Comparison of ENCODE assay signal across 8 cellular contexts in genomic region chr9:128550770-128551651, GRCh38. TPM values are rescaled to one million over a fixed set of nuclear protein-coding genes. Genes with fewer than 3 reads are reported as not detected.
DNase-seq lines count a peak whose midpoint lies in the region; ATAC-seq, FAIRE-seq and TF ChIP-seq lines count a peak whose summit lies in the region.

No MANE protein-coding gene starts in this region.

- no peaks in the 10 kb centered on the region for H3K9me3 Mint-ChIP-seq in activated naive CD8-positive, alpha-beta T cell treated with anti-CD3 and anti-CD28 coated beads, Interleukin-2, amount 50 U/mL, for 24 hours
- no peaks in the 10 kb centered on the region for H3K9me3 Mint-ChIP-seq in progenitor cell of endocrine pancreas (ENCODE audit: low read depth)
- H3K9me3 Mint-ChIP-seq in Calu3 (ENCODE audit: low read depth, unreplicated experiment): no peaks in the 10 kb centered on the region

- H3K27me3 Mint-ChIP-seq in activated naive CD8-positive, alpha-beta T cell treated with anti-CD3 and anti-CD28 coated beads, Interleukin-2, amount 50 U/mL, for 24 hours: no peaks in the 10 kb centered on the region
- peaks cover 8% of the 10 kb centered on the region for H3K27me3 Mint-ChIP-seq in progenitor cell of endocrine pancreas
- no peaks in the 10 kb centered on the region for H3K27me3 Mint-ChIP-seq in Calu3 (ENCODE audit: unreplicated experiment)

- FAIRE-seq in frontal cortex (lab: Jason Lieb, UNC): no peak

- intact Hi-C loops in Calu3 (cut with micrococcal nuclease; ENCODE audit: unreplicated experiment): loop anchor here (10.0 kb wide), 1 partner anchor 246 kb away; no protein-coding TSS in a partner anchor

- peaks cover 41% of the 10 kb centered on the region for H3K4me1 ChIP-seq in ACC112 (ENCODE audit: control insufficient read depth, insufficient read depth, low read length, unreplicated experiment)

- peaks cover 31% of the 10 kb centered on the region for H3K4me1 Mint-ChIP-seq in activated naive CD8-positive, alpha-beta T cell treated with anti-CD3 and anti-CD28 coated beads, Interleukin-2, amount 50 U/mL, for 24 hours
- peaks cover 4% of the 10 kb centered on the region for H3K4me1 Mint-ChIP-seq in progenitor cell of endocrine pancreas (ENCODE audit: low read depth)
- H3K4me1 Mint-ChIP-seq in Calu3 (ENCODE audit: low read depth, unreplicated experiment): no peaks in the 10 kb centered on the region

- H3K4me3 ChIP-seq in ACC112 (ENCODE audit: low read depth, low read length) (peak overlapping the region; percentile 75), HL-60 (replicated peaks; ENCODE audit: insufficient read depth, low read length) (no peak overlapping the region)

- TF ChIP-seq CTCF in HL-60 (IDR thresholded peaks at IDR 0.05; ENCODE audit: insufficient read depth, low read length) (no peak), progenitor cell of endocrine pancreas (IDR thresholded peaks at IDR 0.05; ENCODE audit: unreplicated experiment) (no peak), Calu3 (IDR thresholded peaks at IDR 0.05; ENCODE audit: unreplicated experiment) (no peak)

- no peak for DNase-seq in HL-60 (ENCODE audit: low read depth in 1 of 2, low spot score in 1 of 2)
- peak; percentile 3 for DNase-seq in activated naive CD8-positive, alpha-beta T cell treated with anti-CD3 and anti-CD28 coated beads, Interleukin-2, amount 50 U/mL, for 24 hours
- DNase-seq in hepatic stellate cell (ENCODE audit: low spot score): peak; percentile 46
- no peak for DNase-seq in progenitor cell of endocrine pancreas (ENCODE audit: low spot score, unreplicated experiment)
- DNase-seq in Calu3: no peak
- DNase-seq in frontal cortex (ENCODE audit: low spot score in 2 of 2): no peak

- peak overlapping the region; percentile 78 for H3K27ac ChIP-seq in ACC112 (ENCODE audit: low read depth, low read length)
- peak overlapping the region; percentile 59 for H3K27ac ChIP-seq in HL-60 (replicated peaks)

- peak overlapping the region; percentile 25 for H3K4me3 Mint-ChIP-seq in activated naive CD8-positive, alpha-beta T cell treated with anti-CD3 and anti-CD28 coated beads, Interleukin-2, amount 50 U/mL, for 24 hours
- H3K4me3 Mint-ChIP-seq in progenitor cell of endocrine pancreas (ENCODE audit: low read depth) (no peak overlapping the region), Calu3 (ENCODE audit: low read depth, unreplicated experiment) (no peak overlapping the region)

- no peak for ATAC-seq in activated naive CD8-positive, alpha-beta T cell treated with anti-CD3 and anti-CD28 coated beads, Interleukin-2, amount 50 U/mL, for 24 hours
- ATAC-seq in GM18511 (IDR thresholded peaks at IDR 0.05; ENCODE audit: unreplicated experiment): no peak

- H3K79me2 ChIP-seq in ACC112 (ENCODE audit: control insufficient read depth, insufficient read depth, low read length, unreplicated experiment): peaks cover 36% of the 10 kb centered on the region

- no peaks in the 10 kb centered on the region for H3K36me3 Mint-ChIP-seq in activated naive CD8-positive, alpha-beta T cell treated with anti-CD3 and anti-CD28 coated beads, Interleukin-2, amount 50 U/mL, for 24 hours (ENCODE audit: low read depth)
- H3K36me3 Mint-ChIP-seq in progenitor cell of endocrine pancreas (ENCODE audit: insufficient read depth) (no peaks in the 10 kb centered on the region), Calu3 (ENCODE audit: insufficient read depth, unreplicated experiment) (no peaks in the 10 kb centered on the region)

- CTCF ChIA-PET in Calu3 (lab: Charles Lee): interaction anchor here (0.6 to 1.4 kb wide), 2 partner anchors 8 to 43 kb away, joined by 3 to 4 read pairs; no protein-coding TSS in a partner anchor

- H2AFZ ChIP-seq in ACC112 (ENCODE audit: low read length, unreplicated experiment): peak overlapping the region; percentile 75

- no peaks in the 10 kb centered on the region for H3K27me3 ChIP-seq in ACC112 (ENCODE audit: insufficient read depth, low read length)
- H3K27me3 ChIP-seq in HL-60 (ENCODE audit: insufficient read depth, poor library complexity, severe bottlenecking): no peaks in the 10 kb centered on the region

- no TSS peak for BruUV-seq in Calu3 (replicated peaks; lab: Mats Ljungman, UMichigan)

- no peaks in the 10 kb centered on the region for H3K36me3 ChIP-seq in ACC112 (ENCODE audit: insufficient read depth, low read length)

- H3K27ac Mint-ChIP-seq in activated naive CD8-positive, alpha-beta T cell treated with anti-CD3 and anti-CD28 coated beads, Interleukin-2, amount 50 U/mL, for 24 hours: peak overlapping the region; percentile 88
- H3K27ac Mint-ChIP-seq in progenitor cell of endocrine pancreas: peak overlapping the region; percentile 89
- no peak overlapping the region for H3K27ac Mint-ChIP-seq in Calu3 (ENCODE audit: unreplicated experiment)

RNA-seq across cellular contexts. Expression of gene SPTAN1, which starts 1.4 kb away (rescaled TPM):
- total RNA-seq in progenitor cell of endocrine pancreas: 448 and 450 TPM in 2 replicates
- 332 and 344 TPM in 2 replicates for total RNA-seq in Calu3 (2022)
- total RNA-seq in frontal cortex: 810 TPM

RNA-seq across cellular contexts. Expression of gene GLE1, which starts 46.5 kb away (rescaled TPM):
- total RNA-seq in progenitor cell of endocrine pancreas (19.0 and 19.6 TPM in 2 replicates), Calu3 (2022) (23.9 and 24.8 TPM in 2 replicates), frontal cortex (21.6 TPM)

Comparison
In these comparisons a context has a peak if more than half of its experiments do, and no peak if none do; other contexts are left out.
1. DNase-seq: peak in activated naive CD8-positive, alpha-beta T cell treated with anti-CD3 and anti-CD28 coated beads, Interleukin-2, amount 50 U/mL, for 24 hours (single experiment) and hepatic stellate cell (single experiment); none in HL-60 (0 of 2), progenitor cell of endocrine pancreas (single experiment), Calu3 (single experiment) and frontal cortex (0 of 2).